In the genomic region with DNA sequence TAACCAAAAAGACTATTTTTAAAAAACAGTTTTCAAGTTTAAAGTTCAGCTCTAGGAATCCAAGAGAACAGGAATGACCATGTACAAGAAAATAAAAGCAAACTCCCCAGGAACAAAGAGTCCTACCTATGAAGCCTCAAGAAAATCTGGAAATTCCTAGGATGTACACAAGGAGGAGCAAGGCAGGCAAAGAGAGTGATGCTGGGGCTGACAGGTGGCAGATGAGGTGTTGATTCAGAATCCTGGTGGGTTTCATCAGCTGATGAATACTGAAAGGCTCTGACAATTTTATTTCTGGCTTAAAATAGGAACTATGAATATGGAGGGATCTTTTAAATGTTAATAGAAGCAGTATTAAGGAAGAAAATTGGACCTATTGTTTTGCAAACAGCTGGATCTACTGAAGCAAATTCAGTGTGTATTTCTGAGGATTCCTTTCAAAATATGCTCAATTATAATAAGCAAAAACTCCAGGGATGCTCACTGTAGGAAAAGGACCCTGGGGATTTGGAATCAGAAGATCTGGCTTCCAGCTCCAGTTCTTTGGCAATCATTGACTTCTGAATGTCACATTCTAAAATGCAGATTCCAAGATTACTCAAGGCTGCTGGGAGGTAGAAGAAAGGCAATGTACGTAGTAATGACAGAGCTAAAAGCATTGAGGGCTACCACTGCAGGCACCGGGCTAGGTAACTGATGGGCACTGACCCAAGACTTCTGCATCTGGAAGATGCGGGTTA, we compare ENCODE assay signal across 13 cellular contexts. TPM values are rescaled to one million over a fixed set of nuclear protein-coding genes. Genes with fewer than 3 reads are reported as not detected.
DNase-seq lines count a peak whose midpoint lies in the region; ATAC-seq, FAIRE-seq and TF ChIP-seq lines count a peak whose summit lies in the region.
"Had no signal": no experiment of that assay in that cellular context is flagged by ENCODE, and none has a peak within 500 bp of the region (broad histone marks: within the 10 kb centered on the region; RNA-seq: fewer than 3 reads in every experiment).

No MANE protein-coding gene starts in this region.

- DNase-seq in A549 (ENCODE audit: low read depth in 1 of 2, low spot score in 1 of 2) (peak; percentile 20 to 21), HFF-Myc (ENCODE audit: extremely low read depth, low read depth) (no peak), body of pancreas (no peak), kidney epithelial cell (ENCODE audit: low read depth) (no peak), T-helper 1 cell (no peak), NCI-H146 treated with DMSO at 0.1 percent for 48 hours (lab: John Stamatoyannopoulos, UW; ENCODE audit: unreplicated experiment) (no peak), T-helper 9 cell (no peak)
- DNase-seq: esophagus squamous epithelium; naive thymus-derived CD4-positive, alpha-beta T cell; NCI-H146 had no signal

- WGBS in A549 (ENCODE audit: missing lambda C conversion rate) = 57% methylated on average over 3 of the region's 3 CpGs
- 57 to 61% methylated on average over 3 of the region's 3 CpGs for WGBS in body of pancreas, 2 donors

- peak; percentile 58 to 60 for TF ChIP-seq RAD21 in A549 (conservative IDR thresholded peaks at IDR 0.05 in 1 of 2, IDR thresholded peaks at IDR 0.05 in 1 of 2)

- H3K36me3 ChIP-seq in body of pancreas (replicated peaks in 1 of 2; ENCODE audit: insufficient read depth in 1 of 2, low read depth in 2 of 2) = no peaks in the 10 kb centered on the region
- H3K36me3 ChIP-seq in kidney epithelial cell (ENCODE audit: control insufficient read depth, insufficient read depth, low read length) = no peaks in the 10 kb centered on the region
- H3K36me3 ChIP-seq: BLaER1 treated with 17β-estradiol and CSF1 and Interleukin-3, amounts not matched to agents 10 nM and 100 nM; esophagus squamous epithelium had no signal

- TF ChIP-seq POLR2A in A549 (IDR thresholded peaks at IDR 0.05; ENCODE audit: low read length) (no peak), body of pancreas (IDR thresholded peaks at IDR 0.05) (no peak)

- H3K4me1 ChIP-seq in A549 = no peaks in the 10 kb centered on the region; the same call in 2 of the 3 replicates
- H3K4me1 ChIP-seq in body of pancreas = peaks cover 4% of the 10 kb centered on the region
- H3K4me1 ChIP-seq: BLaER1 treated with 17β-estradiol and CSF1 and Interleukin-3, amounts not matched to agents 10 nM and 100 nM; esophagus squamous epithelium had no signal

- H3K27ac ChIP-seq in A549 (no peak overlapping the region), body of pancreas (no peak overlapping the region)
- H3K27ac ChIP-seq: BLaER1 treated with 17β-estradiol and CSF1 and Interleukin-3, amounts not matched to agents 10 nM and 100 nM; esophagus squamous epithelium had no signal

- TF ChIP-seq EP300 in A549 (IDR thresholded peaks at IDR 0.05) = no peak

- H3K4me3 ChIP-seq in A549 (no peak overlapping the region), HFF-Myc (replicated peaks; ENCODE audit: low read depth, low read length) (no peak overlapping the region), body of pancreas (no peak overlapping the region), kidney epithelial cell (ENCODE audit: low read depth, low read length) (no peak overlapping the region)
- H3K4me3 ChIP-seq: BLaER1 treated with 17β-estradiol and CSF1 and Interleukin-3, amounts not matched to agents 10 nM and 100 nM; esophagus squamous epithelium had no signal

- intact Hi-C loops in body of pancreas (cut with DNase I) = no loop called here

- POLR2A ChIA-PET in A549 (lab: Yijun Ruan, JAX) = no interaction called here

- no peak overlapping the region for H3K4me2 ChIP-seq in A549
- H3K4me2 ChIP-seq: BLaER1 treated with 17β-estradiol and CSF1 and Interleukin-3, amounts not matched to agents 10 nM and 100 nM had no signal

- ATAC-seq in A549 = peak; percentile 69 to 76; a peak in 4 of 6 replicates
- ATAC-seq in body of pancreas = no peak
- ATAC-seq in HG03095 (IDR thresholded peaks at IDR 0.05; ENCODE audit: unreplicated experiment) = no peak
- ATAC-seq: naive thymus-derived CD4-positive, alpha-beta T cell had no signal

- H3K9me3 ChIP-seq in A549 = no peaks in the 10 kb centered on the region
- no peaks in the 10 kb centered on the region for H3K9me3 ChIP-seq in body of pancreas
- H3K9me3 ChIP-seq: BLaER1 treated with 17β-estradiol and CSF1 and Interleukin-3, amounts not matched to agents 10 nM and 100 nM; esophagus squamous epithelium had no signal

- H3K27me3 ChIP-seq in body of pancreas (no peaks in the 10 kb centered on the region), kidney epithelial cell (ENCODE audit: control insufficient read depth, insufficient read depth, low read length) (no peaks in the 10 kb centered on the region)
- H3K27me3 ChIP-seq: BLaER1 treated with 17β-estradiol and CSF1 and Interleukin-3, amounts not matched to agents 10 nM and 100 nM; esophagus squamous epithelium had no signal

- TF ChIP-seq CTCF in A549 (IDR thresholded peaks at IDR 0.05) (peak; percentile 52), HFF-Myc (IDR thresholded peaks at IDR 0.05; ENCODE audit: low read depth, low read length, missing control alignments) (peak; percentile 13), body of pancreas (IDR thresholded peaks at IDR 0.05) (peak in 4 of 7 experiments; percentile 20 to 46 (median 34)), kidney epithelial cell (IDR thresholded peaks at IDR 0.05; ENCODE audit: insufficient read depth, low read length, poor library complexity, severe bottlenecking) (peak; percentile 23)

- CTCF ChIA-PET in A549 (lab: Yijun Ruan, JAX) = interaction anchor here (0.6 to 3.9 kb wide), 33 partner anchors 9 to 610 kb away, joined by 3 to 81 read pairs (median 4); partner anchors contain the start of gene GRXCR2

- no peak for FAIRE-seq in A549 (lab: Jason Lieb, UNC)
- FAIRE-seq: islet of Langerhans had no signal

TF ChIP-seq in A549, 52 proteins besides CTCF, POLR2A, EP300 and RAD21:
- TF ChIP-seq SMC3 (IDR thresholded peaks at IDR 0.05) = peak; percentile 77
- no peak for TF ChIP-seq TFCP2L1 (CRISPR knock-in tag; IDR thresholded peaks at IDR 0.05)
- TF ChIP-seq, protein P1, sequence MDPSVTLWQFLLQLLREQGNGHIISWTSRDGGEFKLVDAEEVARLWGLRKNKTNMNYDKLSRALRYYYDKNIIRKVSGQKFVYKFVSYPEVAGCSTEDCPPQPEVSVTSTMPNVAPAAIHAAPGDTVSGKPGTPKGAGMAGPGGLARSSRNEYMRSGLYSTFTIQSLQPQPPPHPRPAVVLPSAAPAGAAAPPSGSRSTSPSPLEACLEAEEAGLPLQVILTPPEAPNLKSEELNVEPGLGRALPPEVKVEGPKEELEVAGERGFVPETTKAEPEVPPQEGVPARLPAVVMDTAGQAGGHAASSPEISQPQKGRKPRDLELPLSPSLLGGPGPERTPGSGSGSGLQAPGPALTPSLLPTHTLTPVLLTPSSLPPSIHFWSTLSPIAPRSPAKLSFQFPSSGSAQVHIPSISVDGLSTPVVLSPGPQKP (IDR thresholded peaks at IDR 0.05; ENCODE audit: low read depth, low read length) = no peak
TF ChIP-seq in A549: peak in this region for 1.

RNA-seq across cellular contexts. Expression of gene SH3RF2, which starts 28.0 kb away (rescaled TPM):
- 6.0 and 6.9 TPM in 2 replicates for polyA plus RNA-seq in A549 (2011; rRNA removed)
- polyA plus RNA-seq in A549 (2012; cell fraction: cytosol; rRNA removed) = 4.0 and 4.1 TPM in 2 replicates
- polyA plus RNA-seq in A549 (2012; cell fraction: nucleus; rRNA removed) = 9.6 and 11.8 TPM in 2 replicates
- polyA plus RNA-seq in A549 (2017; fragmentation: RNase III; extraction: RNeasy Plus Mini Kit Qiagen cat#74134 plus additional on column Dnase treatment) = 3.9 to 4.1 TPM (median 4.1 TPM) in 3 replicates
- 11.5 and 13.2 TPM in 2 replicates for polyA minus RNA-seq in A549 (2011; rRNA and poly(A)+ RNA removed)
- 10 to 100 TPM; 14.8 to 25.7 TPM for total RNA-seq in body of pancreas
- 10.3 and 21.7 TPM in 2 replicates for total RNA-seq in kidney epithelial cell
- polyA plus RNA-seq: naive thymus-derived CD4-positive, alpha-beta T cell had no signal

RNA-seq across cellular contexts. Expression of gene GRXCR2, which starts 35.6 kb away (rescaled TPM):
- polyA plus RNA-seq in A549 (2011; rRNA removed) (0.05 TPM in 1 of 2 replicates, not detected in the other), A549 (2017; fragmentation: RNase III; extraction: RNeasy Plus Mini Kit Qiagen cat#74134 plus additional on column Dnase treatment) (not detected in 3 replicates)
- polyA plus RNA-seq in A549 (2012; cell fraction: cytosol; rRNA removed) = not detected in 2 replicates
- polyA plus RNA-seq in A549 (2012; cell fraction: nucleus; rRNA removed) = not detected in 2 replicates
- not detected in 2 replicates for polyA minus RNA-seq in A549 (2011; rRNA and poly(A)+ RNA removed)
- total RNA-seq in body of pancreas (not detected), kidney epithelial cell (not detected in 2 replicates)
- total RNA-seq: esophagus squamous epithelium; naive thymus-derived CD4-positive, alpha-beta T cell had no signal
- polyA plus RNA-seq: naive thymus-derived CD4-positive, alpha-beta T cell had no signal

Comparison
In these comparisons a context has a peak if more than half of its experiments do, and no peak if none do; other contexts are left out.
1. ATAC-seq: peak in A549 (2 of 2); none in body of pancreas (single experiment) and HG03095 (single experiment).
2. DNase-seq: peak in A549 (2 of 2); none in HFF-Myc (single experiment), body of pancreas (0 of 4), kidney epithelial cell (single experiment), T-helper 1 cell (0 of 5), NCI-H146 treated with DMSO at 0.1 percent for 48 hours (single experiment) and T-helper 9 cell (single experiment).
3. Peak in every context shown above with its lines, with median percentiles within 50 percentile points of each other: CTCF ChIP-seq.